ENCODE assay signal across 8 cellular contexts in genomic region chrX:53714580-53715335, GRCh38. TPM values are rescaled to one million over a fixed set of nuclear protein-coding genes. Genes with fewer than 3 reads are reported as not detected.
A peak's percentile ranks its signal among the peaks of the same experiment; 100 is the strongest.
DNase-seq lines count a peak whose midpoint lies in the region; ATAC-seq and TF ChIP-seq lines count a peak whose summit lies in the region.

No MANE protein-coding gene starts in this region.

- peak overlapping the region; percentile 52 for H3K4me3 ChIP-seq in GM12875 (ENCODE audit: low read depth, low read length)
- H3K4me3 ChIP-seq in LNCaP clone FGC (ENCODE audit: low read depth, low read length) = no peak overlapping the region

- peaks cover 60% of the 10 kb centered on the region for H3K4me1 Mint-ChIP-seq in activated CD4-positive, alpha-beta memory T cell treated with anti-CD3 and anti-CD28 coated beads, Interleukin-2, amount 10 ng/mL, durations not matched to agents 7 days and 5 days
- peaks cover 35% of the 10 kb centered on the region for H3K4me1 Mint-ChIP-seq in stimulated activated effector memory CD8-positive, alpha-beta T cell treated with anti-CD3 and anti-CD28 coated beads, Interleukin-12 subunit alpha, Interleukin-12 subunit beta, amount 100 ng/mL, for 72 hours

- peak; percentile 72 for ATAC-seq in GM21825 (IDR thresholded peaks at IDR 0.05; ENCODE audit: unreplicated experiment)
- peak; percentile 85 for ATAC-seq in stimulated activated effector memory CD8-positive, alpha-beta T cell treated with anti-CD3 and anti-CD28 coated beads, Interleukin-12 subunit alpha, Interleukin-12 subunit beta, amount 100 ng/mL, for 72 hours

- H3K36me3 Mint-ChIP-seq in activated CD4-positive, alpha-beta memory T cell treated with anti-CD3 and anti-CD28 coated beads, Interleukin-2, amount 10 ng/mL, durations not matched to agents 7 days and 5 days (ENCODE audit: low read depth) = peaks cover 22% of the 10 kb centered on the region
- H3K36me3 Mint-ChIP-seq in stimulated activated effector memory CD8-positive, alpha-beta T cell treated with anti-CD3 and anti-CD28 coated beads, Interleukin-12 subunit alpha, Interleukin-12 subunit beta, amount 100 ng/mL, for 72 hours = peaks cover 70% of the 10 kb centered on the region

- DNase-seq in LNCaP clone FGC (ENCODE audit: low read depth) = peak; percentile 67
- peak; percentile 75 for DNase-seq in activated CD4-positive, alpha-beta memory T cell treated with anti-CD3 and anti-CD28 coated beads, Interleukin-2, amount 10 ng/mL, durations not matched to agents 7 days and 5 days
- peak; percentile 3 for DNase-seq in glomerular visceral epithelial cell (ENCODE audit: extremely low spot score)
- DNase-seq in stimulated activated effector memory CD8-positive, alpha-beta T cell treated with anti-CD3 and anti-CD28 coated beads, Interleukin-12 subunit alpha, Interleukin-12 subunit beta, amount 100 ng/mL, for 72 hours (ENCODE audit: low spot score in 2 of 2) = peak; percentile 33 to 78
- no peak for DNase-seq in NCI-H2171 treated with DMSO at 0.1 percent for 48 hours (lab: John Stamatoyannopoulos, UW)
- DNase-seq in NCI-H1105 treated with DMSO at 0.1 percent for 48 hours (lab: John Stamatoyannopoulos, UW) = no peak

- H3K9me3 Mint-ChIP-seq in activated CD4-positive, alpha-beta memory T cell treated with anti-CD3 and anti-CD28 coated beads, Interleukin-2, amount 10 ng/mL, durations not matched to agents 7 days and 5 days = peaks cover 3% of the 10 kb centered on the region
- no peaks in the 10 kb centered on the region for H3K9me3 Mint-ChIP-seq in stimulated activated effector memory CD8-positive, alpha-beta T cell treated with anti-CD3 and anti-CD28 coated beads, Interleukin-12 subunit alpha, Interleukin-12 subunit beta, amount 100 ng/mL, for 72 hours

- CTCF ChIA-PET in activated CD4-positive, alpha-beta memory T cell treated with anti-CD3 and anti-CD28 coated beads, Interleukin-2, amount 10 ng/mL, durations not matched to agents 7 days and 5 days (lab: Charles Lee) = interaction anchor here (0.6 to 2.4 kb wide), 6 partner anchors 9 to 36 kb away, joined by 3 to 10 read pairs (median 4); partner anchors contain the start of gene HUWE1

- peak overlapping the region; percentile 85 for H3K4me3 Mint-ChIP-seq in activated CD4-positive, alpha-beta memory T cell treated with anti-CD3 and anti-CD28 coated beads, Interleukin-2, amount 10 ng/mL, durations not matched to agents 7 days and 5 days
- H3K4me3 Mint-ChIP-seq in stimulated activated effector memory CD8-positive, alpha-beta T cell treated with anti-CD3 and anti-CD28 coated beads, Interleukin-12 subunit alpha, Interleukin-12 subunit beta, amount 100 ng/mL, for 72 hours = peak overlapping the region; percentile 77

- H3K27me3 Mint-ChIP-seq in activated CD4-positive, alpha-beta memory T cell treated with anti-CD3 and anti-CD28 coated beads, Interleukin-2, amount 10 ng/mL, durations not matched to agents 7 days and 5 days = no peaks in the 10 kb centered on the region

- H3K27ac Mint-ChIP-seq in activated CD4-positive, alpha-beta memory T cell treated with anti-CD3 and anti-CD28 coated beads, Interleukin-2, amount 10 ng/mL, durations not matched to agents 7 days and 5 days = peak overlapping the region; percentile 100
- H3K27ac Mint-ChIP-seq in stimulated activated effector memory CD8-positive, alpha-beta T cell treated with anti-CD3 and anti-CD28 coated beads, Interleukin-12 subunit alpha, Interleukin-12 subunit beta, amount 100 ng/mL, for 72 hours = peak overlapping the region; percentile 98

- POLR2A ChIA-PET in activated CD4-positive, alpha-beta memory T cell treated with anti-CD3 and anti-CD28 coated beads, Interleukin-2, amount 10 ng/mL, durations not matched to agents 7 days and 5 days (lab: Charles Lee) = interaction anchor here (0.8 to 8.9 kb wide), 16 partner anchors 15 to 330 kb away, joined by 3 to 398 read pairs (median 4); partner anchors contain the start of genes HUWE1 and PHF8

- TF ChIP-seq CTCF in GM12875 (IDR thresholded peaks at IDR 0.05; ENCODE audit: borderline replicate concordance, insufficient read depth, low read depth, low read length) (0 out of 2 replicates have a peak, but pooled peaks have one; percentile 5), LNCaP clone FGC (IDR thresholded peaks at IDR 0.05; ENCODE audit: control insufficient read depth, extremely low read depth, insufficient read depth) (no peak)

RNA-seq across cellular contexts. Expression of gene HUWE1, which starts 28.2 kb away (rescaled TPM):
- 100 to 1,000 TPM; 213 to 237 TPM for total RNA-seq in activated CD4-positive, alpha-beta memory T cell treated with anti-CD3 and anti-CD28 coated beads, Interleukin-2, amount 10 ng/mL, durations not matched to agents 7 days and 5 days

Comparison
In these comparisons a context has a peak if more than half of its experiments do, and no peak if none do; other contexts are left out.
1. DNase-seq: peak in LNCaP clone FGC (single experiment), activated CD4-positive, alpha-beta memory T cell treated with anti-CD3 and anti-CD28 coated beads, Interleukin-2, amount 10 ng/mL, durations not matched to agents 7 days and 5 days (single experiment), glomerular visceral epithelial cell (single experiment) and stimulated activated effector memory CD8-positive, alpha-beta T cell treated with anti-CD3 and anti-CD28 coated beads, Interleukin-12 subunit alpha, Interleukin-12 subunit beta, amount 100 ng/mL, for 72 hours (2 of 2); none in NCI-H2171 treated with DMSO at 0.1 percent for 48 hours (single experiment) and NCI-H1105 treated with DMSO at 0.1 percent for 48 hours (single experiment).